Comparison of ENCODE assay signal across 8 cellular contexts in the genomic region with DNA sequence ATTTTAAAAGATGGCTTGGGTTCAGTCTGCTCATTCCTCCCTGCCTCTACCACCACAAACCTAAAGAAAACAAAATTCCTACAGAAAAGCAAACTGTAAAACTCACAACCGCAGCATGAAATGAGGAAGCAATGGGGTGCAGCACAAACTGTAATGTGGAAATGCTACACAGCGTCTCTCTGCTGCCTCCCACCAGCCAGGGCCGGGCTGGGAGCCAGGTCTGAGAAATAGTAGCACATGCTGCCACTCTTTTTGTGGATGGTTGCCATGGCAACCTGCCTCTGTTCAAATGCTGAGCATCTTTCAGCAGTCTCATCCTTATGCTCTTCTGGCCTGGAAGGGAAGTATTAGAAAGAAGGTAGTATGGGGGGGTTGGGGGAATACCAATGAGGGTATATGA. TPM values are rescaled to one million over a fixed set of nuclear protein-coding genes. Genes with fewer than 3 reads are reported as not detected.
DNase-seq lines count a peak whose midpoint lies in the region; ATAC-seq and TF ChIP-seq lines count a peak whose summit lies in the region.

No MANE protein-coding gene starts in this region.

- WGBS in upper lobe of left lung, 2 donors = 40 to 42% methylated on average over 3 of the region's 3 CpGs

- peaks cover 0 to 4% (median 0%) of the 10 kb centered on the region in 4 donors for H3K4me1 ChIP-seq in upper lobe of left lung

- TF ChIP-seq EP300 in upper lobe of left lung (IDR thresholded peaks at IDR 0.05) = no peak

- H3K27me3 ChIP-seq in upper lobe of left lung = no peaks in the 10 kb centered on the region

- H3K4me3 Mint-ChIP-seq in central memory CD8-positive, alpha-beta T cell = no peak overlapping the region

- H3K4me3 ChIP-seq in upper lobe of left lung = no peak overlapping the region

- DNase-seq in CD1c-positive myeloid dendritic cell (ENCODE audit: extremely low spot score) (peak; percentile 95), NCI-H524 treated with DMSO at 0.1 percent for 48 hours (lab: John Stamatoyannopoulos, UW) (peak; percentile 26), left lobe of liver (ENCODE audit: low spot score) (no peak), upper lobe of left lung (peak; percentile 43 to 70), NCI-H2107 (lab: John Stamatoyannopoulos, UW) (no peak), RWPE1 (ENCODE audit: low spot score) (no peak)
- no peak for DNase-seq in central memory CD8-positive, alpha-beta T cell (ENCODE audit: low spot score in 2 of 2)

- H3K27ac ChIP-seq in upper lobe of left lung (peak overlapping the region in 1 of 4 donors; percentile 5), RWPE1 (no peak overlapping the region)

- CTCF ChIA-PET in RWPE1 (lab: Yijun Ruan, JAX) = interaction anchor here (1.0 kb wide), 1 partner anchor 9 kb away, joined by 3 read pairs; no protein-coding TSS in a partner anchor

- TF ChIP-seq CTCF in upper lobe of left lung (IDR thresholded peaks at IDR 0.05) = no peak
- no peak for TF ChIP-seq CTCF in RWPE1 (conservative IDR thresholded peaks at IDR 0.05; ENCODE audit: low read depth)

- TF ChIP-seq POLR2A in upper lobe of left lung (IDR thresholded peaks at IDR 0.05) = no peak

- ATAC-seq in GM21528 (IDR thresholded peaks at IDR 0.05; ENCODE audit: low FRiP score, unreplicated experiment) (peak; percentile 44), left lobe of liver (peak; percentile 28), upper lobe of left lung (ENCODE audit: low FRiP score in 2 of 2) (peak; percentile 50 to 85)
- no peak for ATAC-seq in central memory CD8-positive, alpha-beta T cell (replicated peaks; ENCODE audit: extremely low read depth, poor library complexity, severe bottlenecking)

- peaks cover 9% of the 10 kb centered on the region for H3K4me1 Mint-ChIP-seq in central memory CD8-positive, alpha-beta T cell

- H3K9me3 Mint-ChIP-seq in central memory CD8-positive, alpha-beta T cell = no peaks in the 10 kb centered on the region

- H3K36me3 ChIP-seq in upper lobe of left lung = no peaks in the 10 kb centered on the region

- POLR2A ChIA-PET in RWPE1 (lab: Yijun Ruan, JAX; ENCODE audit: low non-redundant PET) = no interaction called here

- no peaks in the 10 kb centered on the region for H3K9me3 ChIP-seq in upper lobe of left lung

- H3K36me3 Mint-ChIP-seq in central memory CD8-positive, alpha-beta T cell (ENCODE audit: insufficient read depth) = no peaks in the 10 kb centered on the region

- no peaks in the 10 kb centered on the region for H3K27me3 Mint-ChIP-seq in central memory CD8-positive, alpha-beta T cell

- peak overlapping the region; percentile 68 for H3K27ac Mint-ChIP-seq in central memory CD8-positive, alpha-beta T cell (ENCODE audit: low read depth)

RNA-seq across cellular contexts. Expression of a gene that starts 55.4 kb away (rescaled TPM):
- 0.08 TPM for total RNA-seq in left lobe of liver
- total RNA-seq in upper lobe of left lung = 1 to 10 TPM in 3 of 6 donors, under 1 TPM in 3; 0.44 to 2.1 (median 1.1) TPM

Comparison
In these comparisons a context has a peak if more than half of its experiments do, and no peak if none do; other contexts are left out.
1. DNase-seq: peak in CD1c-positive myeloid dendritic cell (single experiment), NCI-H524 treated with DMSO at 0.1 percent for 48 hours (single experiment) and upper lobe of left lung (2 of 2); none in central memory CD8-positive, alpha-beta T cell (0 of 2), left lobe of liver (single experiment), NCI-H2107 (single experiment) and RWPE1 (single experiment).